Comparison of ENCODE assay signal across 11 cellular contexts in the genomic region with DNA sequence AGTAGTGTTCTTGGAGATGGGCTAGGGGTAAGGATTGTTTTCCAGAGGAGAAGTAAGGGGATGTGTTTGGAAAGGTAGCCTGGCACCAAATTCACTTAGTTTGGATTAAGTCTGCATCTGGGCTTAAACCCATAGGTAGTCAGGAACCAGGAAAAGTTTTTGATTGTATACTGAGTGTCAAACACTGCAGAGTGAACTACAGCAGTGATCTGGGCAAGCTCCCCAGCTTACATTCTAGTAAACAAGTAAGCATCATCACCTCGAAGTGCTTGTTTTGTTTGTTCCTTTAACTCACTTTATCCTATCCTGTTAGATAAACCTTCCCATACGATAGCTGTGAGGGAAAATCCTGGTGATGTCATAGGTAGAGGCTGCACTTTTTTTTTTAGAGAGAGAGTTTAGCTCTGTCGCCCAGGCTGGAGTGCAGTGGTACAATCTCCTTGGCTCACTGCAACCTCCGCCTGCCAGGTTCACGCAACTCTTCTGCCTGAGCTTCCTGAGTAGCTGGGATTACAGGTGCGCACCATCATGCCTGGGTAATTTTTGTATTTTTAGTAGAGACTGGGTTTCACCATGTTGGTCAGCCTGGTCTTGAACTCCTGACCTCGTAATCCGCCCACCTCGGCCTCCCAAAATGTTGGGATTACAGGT. TPM values are rescaled to one million over a fixed set of nuclear protein-coding genes. Genes with fewer than 3 reads are reported as not detected.
A peak's percentile ranks its signal among the peaks of the same experiment; 100 is the strongest.
DNase-seq lines count a peak whose midpoint lies in the region; ATAC-seq and TF ChIP-seq lines count a peak whose summit lies in the region.
"Had no signal": no experiment of that assay in that cellular context is flagged by ENCODE, and none has a peak within 500 bp of the region (broad histone marks: within the 10 kb centered on the region; RNA-seq: fewer than 3 reads in every experiment).

No MANE protein-coding gene starts in this region.

- H3K27ac Mint-ChIP-seq in stimulated activated effector memory CD8-positive, alpha-beta T cell treated with anti-CD3 and anti-CD28 coated beads, Interleukin-12 subunit alpha, Interleukin-12 subunit beta, amount 100 ng/mL, for 72 hours: peak overlapping the region; percentile 87

- peaks cover 63% of the 10 kb centered on the region for H3K36me3 Mint-ChIP-seq in activated T-cell treated with anti-CD3 and anti-CD28 coated beads, Interleukin-2, amount 50 U/mL, for 4 hours (ENCODE audit: insufficient read depth)
- peaks cover 78% of the 10 kb centered on the region for H3K36me3 Mint-ChIP-seq in stimulated activated effector memory CD8-positive, alpha-beta T cell treated with anti-CD3 and anti-CD28 coated beads, Interleukin-12 subunit alpha, Interleukin-12 subunit beta, amount 100 ng/mL, for 72 hours

- H3K27ac ChIP-seq in Panc1 (ENCODE audit: low read length): peak overlapping the region; percentile 99; the same call in 1 of the 2 replicates
- H3K27ac ChIP-seq in dorsolateral prefrontal cortex: no peak overlapping the region
- H3K27ac ChIP-seq: skin epidermis had no signal

- in situ Hi-C loops in Panc1 (cut with HindIII; ENCODE audit: low pct_unique_long_range_greater_than_20kb, low sequenced_read_pairs): no loop called here

- peak overlapping the region; percentile 97 for H3K4me3 Mint-ChIP-seq in activated T-cell treated with anti-CD3 and anti-CD28 coated beads, Interleukin-2, amount 50 U/mL, for 4 hours
- peak overlapping the region; percentile 79 for H3K4me3 Mint-ChIP-seq in stimulated activated effector memory CD8-positive, alpha-beta T cell treated with anti-CD3 and anti-CD28 coated beads, Interleukin-12 subunit alpha, Interleukin-12 subunit beta, amount 100 ng/mL, for 72 hours

- no TSS peak for BruUV-seq in Panc1 (replicated peaks; lab: Mats Ljungman, UMichigan)

- peaks cover 56% of the 10 kb centered on the region for H3K4me1 Mint-ChIP-seq in activated T-cell treated with anti-CD3 and anti-CD28 coated beads, Interleukin-2, amount 50 U/mL, for 4 hours (ENCODE audit: low read depth)
- peaks cover 57% of the 10 kb centered on the region for H3K4me1 Mint-ChIP-seq in stimulated activated effector memory CD8-positive, alpha-beta T cell treated with anti-CD3 and anti-CD28 coated beads, Interleukin-12 subunit alpha, Interleukin-12 subunit beta, amount 100 ng/mL, for 72 hours

- POLR2A ChIA-PET in Panc1 (lab: Charles Lee): interaction anchor here (0.6 kb wide), 1 partner anchor 12 kb away, joined by 4 read pairs; no protein-coding TSS in a partner anchor

- CTCF ChIA-PET in Panc1 (lab: Charles Lee): no interaction called here

- no peaks in the 10 kb centered on the region for H3K27me3 ChIP-seq in Panc1 (ENCODE audit: control insufficient read depth, insufficient read depth, low read length)
- no peaks in the 10 kb centered on the region for H3K27me3 ChIP-seq in dorsolateral prefrontal cortex

- H3K9me3 ChIP-seq in Panc1 (ENCODE audit: control insufficient read depth, insufficient read depth, low read depth, low read length): no peaks in the 10 kb centered on the region

- intact Hi-C loops in Panc1 (cut with micrococcal nuclease; ENCODE audit: unreplicated experiment) (no loop called here), dorsolateral prefrontal cortex (cut with DNase I) (loop anchor here in 1 of 2 donors (10.0 kb wide), 1 partner anchor 1309 kb away; the partner anchor contains the start of gene PPIF)

- no peak for TF ChIP-seq CTCF in Panc1 (IDR thresholded peaks at IDR 0.05)
- TF ChIP-seq CTCF in epithelial cell of esophagus (IDR thresholded peaks at IDR 0.05; ENCODE audit: insufficient read depth, low read depth, low read length, missing control alignments): no peak
- TF ChIP-seq CTCF in dorsolateral prefrontal cortex (IDR thresholded peaks at IDR 0.05 in 54 of 56, conservative IDR thresholded peaks at IDR 0.05 in 2 of 56; ENCODE audit: low read depth in 1 of 56, partially characterized antibody in 56 of 56): no peak

- DNase-seq in activated T-cell treated with anti-CD3 and anti-CD28 coated beads, Interleukin-2, amount 50 U/mL, for 4 hours: no peak
- DNase-seq in activated T-cell treated with anti-CD3 and anti-CD28 coated beads for 4 hours (no peak), Panc1 (ENCODE audit: low read depth, low spot score) (no peak), epithelial cell of esophagus (ENCODE audit: low read depth) (no peak), GF-D8 (lab: John Stamatoyannopoulos, UW) (no peak), dorsolateral prefrontal cortex (no peak)
- no peak for DNase-seq in stimulated activated effector memory CD8-positive, alpha-beta T cell treated with anti-CD3 and anti-CD28 coated beads, Interleukin-12 subunit alpha, Interleukin-12 subunit beta, amount 100 ng/mL, for 72 hours (ENCODE audit: low spot score in 2 of 2)
- DNase-seq: effector CD8-positive, alpha-beta T cell; NCI-H2029 had no signal

- ATAC-seq in activated T-cell treated with anti-CD3 and anti-CD28 coated beads, Interleukin-2, amount 50 U/mL, for 4 hours: no peak
- ATAC-seq in Panc1: no peak
- ATAC-seq in stimulated activated effector memory CD8-positive, alpha-beta T cell treated with anti-CD3 and anti-CD28 coated beads, Interleukin-12 subunit alpha, Interleukin-12 subunit beta, amount 100 ng/mL, for 72 hours: no peak
- ATAC-seq in HG02623 (IDR thresholded peaks at IDR 0.05; ENCODE audit: unreplicated experiment): no peak

- no peaks in the 10 kb centered on the region for H3K27me3 Mint-ChIP-seq in activated T-cell treated with anti-CD3 and anti-CD28 coated beads, Interleukin-2, amount 50 U/mL, for 4 hours (ENCODE audit: low read depth)

- peaks cover 65% of the 10 kb centered on the region for H3K36me3 ChIP-seq in Panc1 (ENCODE audit: control insufficient read depth, insufficient read depth, low read length)

- peaks cover 48% of the 10 kb centered on the region for H3K4me1 ChIP-seq in Panc1 (ENCODE audit: control insufficient read depth, insufficient read depth, low read length)

- H3K9me3 Mint-ChIP-seq in activated T-cell treated with anti-CD3 and anti-CD28 coated beads, Interleukin-2, amount 50 U/mL, for 4 hours: no peaks in the 10 kb centered on the region
- no peaks in the 10 kb centered on the region for H3K9me3 Mint-ChIP-seq in stimulated activated effector memory CD8-positive, alpha-beta T cell treated with anti-CD3 and anti-CD28 coated beads, Interleukin-12 subunit alpha, Interleukin-12 subunit beta, amount 100 ng/mL, for 72 hours

- H3K4me3 ChIP-seq in Panc1 (ENCODE audit: low read depth in 2 of 2, low read length in 2 of 2) (peak overlapping the region; percentile 87 to 92), epithelial cell of esophagus (ENCODE audit: low read length) (peak overlapping the region; percentile 87), dorsolateral prefrontal cortex (peak overlapping the region in 2 of 59 donors; percentile 11)

RNA-seq across cellular contexts. Expression of gene RPS24, which starts 2.4 kb away (rescaled TPM):
- total RNA-seq in activated T-cell treated with anti-CD3 and anti-CD28 coated beads, Interleukin-2, amount 50 U/mL, for 4 hours: 1,000 to 10,000 TPM; 1,842 to 2,104 (median 1,901) TPM
- 1,400 TPM for total RNA-seq in Panc1 (2021; ENCODE audit: unreplicated experiment)
- 1,577 TPM for polyA plus RNA-seq in Panc1 (2012; ENCODE audit: insufficient read length)
- 100 to 1,000 TPM; 390 to 630 (median 464) TPM for total RNA-seq in dorsolateral prefrontal cortex

RNA-seq across cellular contexts. Expression of gene POLR3A, which starts 6.7 kb away (rescaled TPM):
- 10 to 100 TPM; 30.7 to 33.7 (median 31.0) TPM for total RNA-seq in activated T-cell treated with anti-CD3 and anti-CD28 coated beads, Interleukin-2, amount 50 U/mL, for 4 hours
- 26.3 TPM for total RNA-seq in Panc1 (2021; ENCODE audit: unreplicated experiment)
- 19.2 TPM for polyA plus RNA-seq in Panc1 (2012; ENCODE audit: insufficient read length)
- total RNA-seq in dorsolateral prefrontal cortex: 10 to 100 TPM; 23.2 to 48.6 (median 36.6) TPM
